1 cellular context compared by ENCODE assay signal in genomic region chr5:52993367-52993766, GRCh38.
TF ChIP-seq lines count a peak whose summit lies in the region.

No MANE protein-coding gene starts in this region.

TF ChIP-seq in IMR-90, 13 proteins besides CTCF, POLR2A, EP300 and RAD21:
- TF ChIP-seq MAZ (IDR thresholded peaks at IDR 0.05; ENCODE audit: borderline replicate concordance, low read depth, low read length), result no peak
- no peak for TF ChIP-seq RCOR1 (IDR thresholded peaks at IDR 0.05; ENCODE audit: insufficient replicate concordance, low read length)
- TF ChIP-seq BHLHE40 (IDR thresholded peaks at IDR 0.05; ENCODE audit: low read depth, low read length), result no peak
- TF ChIP-seq RFX5 (IDR thresholded peaks at IDR 0.05; ENCODE audit: low read depth, low read length), result no peak
- TF ChIP-seq NFE2L2 (IDR thresholded peaks at IDR 0.05; ENCODE audit: low read depth, low read length), result no peak
- no peak for TF ChIP-seq SMC3 (IDR thresholded peaks at IDR 0.05; ENCODE audit: low read depth, low read length)
- TF ChIP-seq ELK1 (IDR thresholded peaks at IDR 0.05; ENCODE audit: borderline replicate concordance, low read depth, low read length), result no peak
- no peak for TF ChIP-seq USF2 (IDR thresholded peaks at IDR 0.05; ENCODE audit: low read depth, low read length)
